ENCODE assay signal across 15 cellular contexts in the genomic region with DNA sequence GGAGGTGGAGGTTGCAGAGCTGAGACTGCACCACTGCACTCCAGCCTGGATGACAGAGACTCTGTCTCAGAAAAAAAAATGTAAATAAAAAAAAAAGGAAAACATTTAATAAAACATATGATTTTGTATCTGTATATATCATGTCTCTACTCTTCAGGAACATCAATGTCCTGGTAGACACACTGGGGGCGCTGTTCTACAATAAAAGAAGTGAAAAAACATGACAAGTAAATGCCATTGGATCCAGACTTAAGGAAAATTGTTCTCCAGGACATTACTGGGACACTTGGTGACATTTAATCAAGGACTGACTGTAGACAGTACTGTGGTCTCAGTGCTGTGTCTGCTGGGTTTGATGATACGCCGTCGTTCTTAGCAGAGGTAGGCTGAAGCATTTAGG. TPM values are rescaled to one million over a fixed set of nuclear protein-coding genes. Genes with fewer than 3 reads are reported as not detected.
DNase-seq lines count a peak whose midpoint lies in the region; FAIRE-seq and TF ChIP-seq lines count a peak whose summit lies in the region.
"Had no signal": no experiment of that assay in that cellular context is flagged by ENCODE, and none has a peak within 500 bp of the region (broad histone marks: within the 10 kb centered on the region; RNA-seq: fewer than 3 reads in every experiment).

No MANE protein-coding gene starts in this region.

- no peak for DNase-seq in MCF 10A (ENCODE audit: unreplicated experiment)
- DNase-seq in breast epithelium (ENCODE audit: low spot score in 2 of 2) = no peak
- peak; percentile 69 for DNase-seq in Karpas-422
- no peak for DNase-seq in mammary epithelial cell
- no peak for DNase-seq in retinal pigment epithelial cell (ENCODE audit: low read depth)
- no peak for DNase-seq in urothelium cell line (ENCODE audit: low spot score)
- DNase-seq in NCI-H146 (lab: John Stamatoyannopoulos, UW) = no peak
- DNase-seq in NCI-H2196 (lab: John Stamatoyannopoulos, UW; ENCODE audit: unreplicated experiment) = no peak
- DNase-seq: activated naive CD8-positive, alpha-beta T cell treated with anti-CD3 and anti-CD28 coated beads for 36 hours; activated T-cell treated with anti-CD3 and anti-CD28 coated beads for 4 hours; NCI-H2171 treated with DMSO at 0.1 percent for 48 hours; stimulated activated CD4-positive, alpha-beta T cell treated with anti-CD3 and anti-CD28 coated beads, Interleukin-15, amount 100 ng/mL, for 24 hours had no signal

- H3K79me2 ChIP-seq in Karpas-422 (ENCODE audit: low read length) (no peaks in the 10 kb centered on the region), mammary epithelial cell (ENCODE audit: insufficient read depth, low read length) (no peaks in the 10 kb centered on the region)

- intact Hi-C loops in MCF 10A (cut with micrococcal nuclease) (no loop called here), breast epithelium (cut with DNase I; ENCODE audit: low total_unique reads) (no loop called here), mammary epithelial cell (cut with micrococcal nuclease) (no loop called here)

- dilution Hi-C loops in mammary epithelial cell (cut with HindIII; ENCODE audit: low sequenced_read_pairs) = no loop called here

- no peaks in the 10 kb centered on the region for H3K4me1 Mint-ChIP-seq in MCF 10A (ENCODE audit: insufficient read depth, unreplicated experiment)
- H3K4me1 Mint-ChIP-seq: activated naive CD8-positive, alpha-beta T cell treated with anti-CD3 and anti-CD28 coated beads for 36 hours; B cell; central memory CD8-positive, alpha-beta T cell had no signal

- H3K4me3 ChIP-seq in breast epithelium (no peak overlapping the region), Karpas-422 (ENCODE audit: low read length) (no peak overlapping the region), mammary epithelial cell (replicated peaks in 1 of 3; ENCODE audit: insufficient read depth in 1 of 3, low read depth in 2 of 3, low read length in 3 of 3) (no peak overlapping the region), retinal pigment epithelial cell (ENCODE audit: low read length) (no peak overlapping the region)

- TF ChIP-seq CTCF in MCF 10A (IDR thresholded peaks at IDR 0.05; ENCODE audit: unreplicated experiment) (peak; percentile 5), breast epithelium (IDR thresholded peaks at IDR 0.05) (no peak), mammary epithelial cell (conservative IDR thresholded peaks at IDR 0.05 in 1 of 2, IDR thresholded peaks at IDR 0.05 in 1 of 2; ENCODE audit: extremely low read depth in 1 of 2, insufficient read depth in 1 of 2, low read depth in 1 of 2, low read length in 2 of 2) (peak; percentile 21 to 40), retinal pigment epithelial cell (conservative IDR thresholded peaks at IDR 0.05; ENCODE audit: low read depth, low read length) (peak; percentile 34)

- BruUV-seq in MCF 10A (replicated peaks; lab: Mats Ljungman, UMichigan) = no TSS peak
- BruUV-seq in mammary epithelial cell (replicated peaks; lab: Mats Ljungman, UMichigan) = no TSS peak

- no peak for FAIRE-seq in urothelium cell line (lab: Jason Lieb, UNC)

- H3K9ac ChIP-seq in Karpas-422 (ENCODE audit: low read length) (no peak overlapping the region), mammary epithelial cell (ENCODE audit: insufficient read depth, low read length) (no peak overlapping the region)

- no peak overlapping the region for H3K27ac ChIP-seq in breast epithelium
- no peak overlapping the region for H3K27ac ChIP-seq in Karpas-422 (ENCODE audit: low read length)
- H3K27ac ChIP-seq in mammary epithelial cell (ENCODE audit: insufficient read depth, low read depth, low read length) = no peak overlapping the region

- no peak overlapping the region for H3K4me3 Mint-ChIP-seq in MCF 10A (ENCODE audit: unreplicated experiment)
- H3K4me3 Mint-ChIP-seq: activated naive CD8-positive, alpha-beta T cell treated with anti-CD3 and anti-CD28 coated beads for 36 hours; B cell; central memory CD8-positive, alpha-beta T cell had no signal

- no peaks in the 10 kb centered on the region for H3K27me3 Mint-ChIP-seq in MCF 10A (ENCODE audit: insufficient read depth, unreplicated experiment)
- H3K27me3 Mint-ChIP-seq: central memory CD8-positive, alpha-beta T cell had no signal

- TF ChIP-seq POLR2A in breast epithelium (IDR thresholded peaks at IDR 0.05) = no peak

- H3K36me3 ChIP-seq in breast epithelium (no peaks in the 10 kb centered on the region), Karpas-422 (ENCODE audit: insufficient read depth, low read length) (no peaks in the 10 kb centered on the region), mammary epithelial cell (ENCODE audit: insufficient read depth, low read length) (no peaks in the 10 kb centered on the region)

- CTCF ChIA-PET in MCF 10A (lab: Yijun Ruan, JAX) = interaction anchor here (0.6 kb wide), 2 partner anchors 23 to 263 kb away, joined by 3 to 4 read pairs; no protein-coding TSS in a partner anchor
- CTCF ChIA-PET in mammary epithelial cell (lab: Charles Lee; ENCODE audit: low non-redundant PET) = no interaction called here

- POLR2A ChIA-PET in MCF 10A (lab: Yijun Ruan, JAX) = interaction anchor here (0.7 kb wide), 1 partner anchor 17 kb away, joined by 3 read pairs; no protein-coding TSS in a partner anchor

- no peak overlapping the region for H3K27ac Mint-ChIP-seq in MCF 10A (ENCODE audit: low read depth, unreplicated experiment)
- H3K27ac Mint-ChIP-seq: activated naive CD8-positive, alpha-beta T cell treated with anti-CD3 and anti-CD28 coated beads for 36 hours; B cell; progenitor cell of endocrine pancreas had no signal

- H3K4me1 ChIP-seq in breast epithelium (no peaks in the 10 kb centered on the region), Karpas-422 (ENCODE audit: low read length) (no peaks in the 10 kb centered on the region), mammary epithelial cell (ENCODE audit: insufficient read depth, low read length) (no peaks in the 10 kb centered on the region)

- H3K4me2 ChIP-seq in Karpas-422 (ENCODE audit: low read depth, low read length, poor library complexity, severe bottlenecking) = no peak overlapping the region
- H3K4me2 ChIP-seq in mammary epithelial cell (ENCODE audit: insufficient read depth, low read depth, low read length) = no peak overlapping the region

- no peaks in the 10 kb centered on the region for H3K9me2 ChIP-seq in Karpas-422 (replicated peaks; ENCODE audit: insufficient read depth, low read length)

- H4K20me1 ChIP-seq in Karpas-422 (ENCODE audit: insufficient read depth, low read depth, low read length) = no peaks in the 10 kb centered on the region
- H4K20me1 ChIP-seq in mammary epithelial cell (ENCODE audit: insufficient read depth, low read length) = no peaks in the 10 kb centered on the region

- 99% methylated on average over 4 of the region's 4 CpGs for WGBS in mammary epithelial cell (ENCODE audit: low coverage, missing lambda C conversion rate)

- H2AFZ ChIP-seq in Karpas-422 (ENCODE audit: low read length) = no peak overlapping the region
- no peak overlapping the region for H2AFZ ChIP-seq in mammary epithelial cell (ENCODE audit: low read depth, low read length)

- peaks cover 5% of the 10 kb centered on the region for H3K36me3 Mint-ChIP-seq in MCF 10A (ENCODE audit: insufficient read depth, unreplicated experiment)
- H3K36me3 Mint-ChIP-seq: activated naive CD8-positive, alpha-beta T cell treated with anti-CD3 and anti-CD28 coated beads for 36 hours had no signal

- H3K9me3 ChIP-seq in breast epithelium (peaks cover 7 to 8% of the 10 kb centered on the region in 2 donors), Karpas-422 (ENCODE audit: low read length) (peaks cover 6% of the 10 kb centered on the region; the same call in 1 of the 2 replicates), mammary epithelial cell (replicated peaks; ENCODE audit: insufficient read depth, low read length) (peaks cover 8% of the 10 kb centered on the region)

- no peaks in the 10 kb centered on the region for H3K27me3 ChIP-seq in breast epithelium
- no peaks in the 10 kb centered on the region for H3K27me3 ChIP-seq in Karpas-422 (ENCODE audit: low read length)
- H3K27me3 ChIP-seq in mammary epithelial cell (ENCODE audit: insufficient read depth, low read length) = no peaks in the 10 kb centered on the region

- in situ Hi-C loops in mammary epithelial cell (cut with MboI; ENCODE audit: low sequenced_read_pairs in 2 of 2) = no loop called here

- H3K9me3 Mint-ChIP-seq in MCF 10A (ENCODE audit: unreplicated experiment) = peaks cover 11% of the 10 kb centered on the region

RNA-seq across cellular contexts. Expression of a gene that starts 15.5 kb away (rescaled TPM):
- total RNA-seq in MCF 10A (2022) (216 and 220 TPM in 2 replicates), breast epithelium (100 to 1,000 TPM; 222 to 275 (median 253) TPM), mammary epithelial cell (100 to 1,000 TPM; 216 to 237 TPM)
- 144 and 266 TPM in 2 replicates for total RNA-seq in Karpas-422 (2014; rRNA removed; shearing (Covaris generic); ENCODE audit: low replicate concordance)
- polyA plus RNA-seq in mammary epithelial cell = 102 TPM
- 142 TPM for polyA minus RNA-seq in mammary epithelial cell

RNA-seq across cellular contexts. Expression of a gene that starts 50.8 kb away (rescaled TPM):
- total RNA-seq in MCF 10A (2022) (68.9 and 70.8 TPM in 2 replicates), breast epithelium (10 to 100 TPM; 26.5 to 41.9 (median 27.2) TPM), mammary epithelial cell (10 to 100 TPM; 22.3 to 49.3 TPM)
- 62.9 and 63.5 TPM in 2 replicates for total RNA-seq in Karpas-422 (2014; rRNA removed; shearing (Covaris generic); ENCODE audit: low replicate concordance)
- polyA plus RNA-seq in mammary epithelial cell = 18.1 TPM
- polyA minus RNA-seq in mammary epithelial cell = not detected

RNA-seq across cellular contexts. Expression of a gene that starts 51.1 kb away (rescaled TPM):
- 30.9 and 35.3 TPM in 2 replicates for total RNA-seq in MCF 10A (2022)
- 10 to 100 TPM; 29.5 to 45.4 (median 38.5) TPM for total RNA-seq in breast epithelium
- 23.1 and 32.6 TPM in 2 replicates for total RNA-seq in Karpas-422 (2014; rRNA removed; shearing (Covaris generic); ENCODE audit: low replicate concordance)
- 10 to 100 TPM; 31.3 to 39.0 TPM for total RNA-seq in mammary epithelial cell
- polyA plus RNA-seq in mammary epithelial cell = 9.1 TPM
- polyA minus RNA-seq in mammary epithelial cell = 25.3 TPM

Comparison
In these comparisons a context has a peak if more than half of its experiments do, and no peak if none do; other contexts are left out.
1. CTCF ChIP-seq: peak in MCF 10A (single experiment), mammary epithelial cell (2 of 2) and retinal pigment epithelial cell (single experiment); none in breast epithelium (0 of 3).